Comparison of ENCODE assay signal across 10 cellular contexts in genomic region chr3:182729903-182730674, GRCh38.
DNase-seq lines count a peak whose midpoint lies in the region; ATAC-seq and TF ChIP-seq lines count a peak whose summit lies in the region.
"Had no signal": no experiment of that assay in that cellular context is flagged by ENCODE, and none has a peak within 500 bp of the region (broad histone marks: within the 10 kb centered on the region; RNA-seq: fewer than 3 reads in every experiment).

No MANE protein-coding gene starts in this region.

- no peak for TF ChIP-seq CTCF in WTC11 (IDR thresholded peaks at IDR 0.05)

- no peaks in the 10 kb centered on the region for H3K4me1 Mint-ChIP-seq in activated T-helper 17 cell treated with anti-CD3 and anti-CD28 coated beads, Interleukin-2, amount 50 U/mL, for 72 hours
- peaks cover 12% of the 10 kb centered on the region for H3K4me1 Mint-ChIP-seq in WTC11

- no peak overlapping the region for H3K27ac Mint-ChIP-seq in activated T-helper 17 cell treated with anti-CD3 and anti-CD28 coated beads, Interleukin-2, amount 50 U/mL, for 72 hours
- no peak overlapping the region for H3K27ac Mint-ChIP-seq in WTC11
- H3K27ac Mint-ChIP-seq: dendritic cell treated with granulocyte-macrophage colony-stimulating factor and Interleukin-4, amounts not matched to agents 40 ng/mL and 50 ng/mL, for 4 days had no signal

- in situ Hi-C loops in HAP-1 (cut with MboI; ENCODE audit: low sequenced_read_pairs) = no loop called here

- H3K27me3 Mint-ChIP-seq in activated T-helper 17 cell treated with anti-CD3 and anti-CD28 coated beads, Interleukin-2, amount 50 U/mL, for 72 hours = peaks cover 23% of the 10 kb centered on the region
- no peaks in the 10 kb centered on the region for H3K27me3 Mint-ChIP-seq in WTC11 (ENCODE audit: low read depth)
- H3K27me3 Mint-ChIP-seq: dendritic cell treated with granulocyte-macrophage colony-stimulating factor and Interleukin-4, amounts not matched to agents 40 ng/mL and 50 ng/mL, for 4 days had no signal

- no peaks in the 10 kb centered on the region for H3K9me3 ChIP-seq in HAP-1

- no peaks in the 10 kb centered on the region for H3K27me3 ChIP-seq in HAP-1 (ENCODE audit: low read depth)

- no peaks in the 10 kb centered on the region for H3K4me1 ChIP-seq in HAP-1

- POLR2A ChIA-PET in WTC11 (lab: Charles Lee) = no interaction called here

- H3K4me3 ChIP-seq in HAP-1 = no peak overlapping the region

- H3K36me3 ChIP-seq in HAP-1 (replicated peaks) = no peaks in the 10 kb centered on the region

- ATAC-seq in GM18498 (IDR thresholded peaks at IDR 0.05; ENCODE audit: unreplicated experiment) (peak; percentile 79), GM19467 (IDR thresholded peaks at IDR 0.05; ENCODE audit: unreplicated experiment) (peak; percentile 81), HG03103 (IDR thresholded peaks at IDR 0.05; ENCODE audit: low read depth, unreplicated experiment) (peak; percentile 69), WTC11 (no peak)
- peak; percentile 70 for ATAC-seq in activated T-helper 17 cell treated with anti-CD3 and anti-CD28 coated beads, Interleukin-2, amount 50 U/mL, for 72 hours (replicated peaks)

- no peaks in the 10 kb centered on the region for H3K9me3 Mint-ChIP-seq in activated T-helper 17 cell treated with anti-CD3 and anti-CD28 coated beads, Interleukin-2, amount 50 U/mL, for 72 hours
- peaks cover 3% of the 10 kb centered on the region; the same call in 1 of the 2 replicates for H3K9me3 Mint-ChIP-seq in WTC11
- H3K9me3 Mint-ChIP-seq: dendritic cell treated with granulocyte-macrophage colony-stimulating factor and Interleukin-4, amounts not matched to agents 40 ng/mL and 50 ng/mL, for 4 days had no signal

- DNase-seq in NCI-H1930 (lab: John Stamatoyannopoulos, UW) (no peak), HAP-1 (ENCODE audit: low spot score in 2 of 2) (no peak), AML-193 (lab: John Stamatoyannopoulos, UW) (no peak), WTC11 (ENCODE audit: low spot score) (no peak)
- DNase-seq: GF-D8 had no signal

- CTCF ChIA-PET in WTC11 (lab: Charles Lee) = no interaction called here

- no peak overlapping the region for H3K4me3 Mint-ChIP-seq in activated T-helper 17 cell treated with anti-CD3 and anti-CD28 coated beads, Interleukin-2, amount 50 U/mL, for 72 hours
- no peak overlapping the region for H3K4me3 Mint-ChIP-seq in WTC11
- H3K4me3 Mint-ChIP-seq: dendritic cell treated with granulocyte-macrophage colony-stimulating factor and Interleukin-4, amounts not matched to agents 40 ng/mL and 50 ng/mL, for 4 days had no signal

- no peaks in the 10 kb centered on the region for H3K36me3 Mint-ChIP-seq in activated T-helper 17 cell treated with anti-CD3 and anti-CD28 coated beads, Interleukin-2, amount 50 U/mL, for 72 hours (ENCODE audit: low read depth)
- H3K36me3 Mint-ChIP-seq in WTC11 = no peaks in the 10 kb centered on the region

TF ChIP-seq in WTC11, 78 proteins besides CTCF, POLR2A, EP300 and RAD21:
- TF ChIP-seq TEAD4 (CRISPR knock-in tag; IDR thresholded peaks at IDR 0.05) (no peak), ZMAT4 (CRISPR knock-in tag; IDR thresholded peaks at IDR 0.05) (no peak), ZSCAN18 (CRISPR knock-in tag; IDR thresholded peaks at IDR 0.05) (no peak), GRHL2 (CRISPR knock-in tag; IDR thresholded peaks at IDR 0.05; ENCODE audit: insufficient replicate concordance, severe bottlenecking) (no peak), ATF1 (CRISPR knock-in tag; IDR thresholded peaks at IDR 0.05) (no peak), ZNF317 (CRISPR knock-in tag; IDR thresholded peaks at IDR 0.05; ENCODE audit: borderline replicate concordance, low read depth) (no peak), ZNF263 (CRISPR knock-in tag; IDR thresholded peaks at IDR 0.05; ENCODE audit: low read depth) (no peak)
